In genomic region chr19:29623726-29624488, GRCh38 we compare ENCODE assay signal across 13 cellular contexts. TPM values are rescaled to one million over a fixed set of nuclear protein-coding genes. Genes with fewer than 3 reads are reported as not detected.
DNase-seq lines count a peak whose midpoint lies in the region; ATAC-seq and TF ChIP-seq lines count a peak whose summit lies in the region.
"Had no signal": no experiment of that assay in that cellular context is flagged by ENCODE, and none has a peak within 500 bp of the region (broad histone marks: within the 10 kb centered on the region; RNA-seq: fewer than 3 reads in every experiment).

No MANE protein-coding gene starts in this region.

- H3K18ac ChIP-seq in IMR-90 (ENCODE audit: low read depth, low read length): no peak overlapping the region
- H3K18ac ChIP-seq in trophoblast cell (ENCODE audit: low read length): no peak overlapping the region

- intact Hi-C loops in IMR-90 (cut with micrococcal nuclease): no loop called here
- intact Hi-C loops in activated T-helper 2 cell treated with anti-CD3 and anti-CD28 coated beads, Interferon-gamma antibody, Interleukin-2, Interleukin-4, amounts not matched to agents 10 μg/mL and 5 μg/mL and 100 μg/mL, durations not matched to agents 14 hours and 24 hours and 36 hours (cut with micrococcal nuclease): loop anchor here (2.0 kb wide), 2 partner anchors 19 to 63 kb away; no protein-coding TSS in a partner anchor
- intact Hi-C loops in Calu3 (cut with micrococcal nuclease; ENCODE audit: unreplicated experiment): no loop called here

- H4K5ac ChIP-seq in IMR-90 (ENCODE audit: low read depth, low read length): no peak overlapping the region

- H3K14ac ChIP-seq in IMR-90 (replicated peaks; ENCODE audit: low read depth, low read length) (no peak overlapping the region), trophoblast cell (ENCODE audit: low read length) (peak overlapping the region; percentile 22)

- H2AFZ ChIP-seq in IMR-90 (replicated peaks; ENCODE audit: low read length, poor library complexity) (peak overlapping the region; percentile 75), trophoblast cell (ENCODE audit: insufficient read depth, low read length, poor library complexity) (no peak overlapping the region)

- no peaks in the 10 kb centered on the region for H3K27me3 ChIP-seq in BLaER1
- no peaks in the 10 kb centered on the region; the same call in 1 of the 2 replicates for H3K27me3 ChIP-seq in IMR-90 (ENCODE audit: control insufficient read depth, insufficient read depth, low read length)
- H3K27me3 ChIP-seq in trophoblast cell (ENCODE audit: insufficient read depth, low read length): no peaks in the 10 kb centered on the region
- H3K27me3 ChIP-seq: brain microvascular endothelial cell, tibial nerve had no signal

- no peaks in the 10 kb centered on the region for H3K36me3 ChIP-seq in BLaER1
- H3K36me3 ChIP-seq in IMR-90 (ENCODE audit: control insufficient read depth, insufficient read depth, low read length): no peaks in the 10 kb centered on the region
- H3K36me3 ChIP-seq in trophoblast cell (ENCODE audit: control insufficient read depth in 1 of 2, insufficient read depth in 2 of 2, low read length in 2 of 2): no peaks in the 10 kb centered on the region
- H3K36me3 ChIP-seq: brain microvascular endothelial cell, tibial nerve had no signal

- H2BK120ac ChIP-seq in IMR-90 (ENCODE audit: low read depth, low read length) (no peak overlapping the region), trophoblast cell (ENCODE audit: insufficient read depth, low read length, poor library complexity) (no peak overlapping the region)

- no peak for TF ChIP-seq CTCF in IMR-90 (conservative IDR thresholded peaks at IDR 0.05; ENCODE audit: low read depth, low read length)
- no peak for TF ChIP-seq CTCF in Calu3 (IDR thresholded peaks at IDR 0.05; ENCODE audit: unreplicated experiment)

- H4K8ac ChIP-seq in IMR-90 (ENCODE audit: low read depth in 2 of 2, low read length in 2 of 2) (no peak overlapping the region), trophoblast cell (ENCODE audit: low read depth, low read length) (no peak overlapping the region)

- H3K4me3 Mint-ChIP-seq in activated T-helper 2 cell treated with anti-CD3 and anti-CD28 coated beads, Interferon-gamma antibody, Interleukin-2, Interleukin-4, amounts not matched to agents 10 μg/mL and 5 μg/mL and 100 μg/mL, durations not matched to agents 14 hours and 24 hours and 36 hours (ENCODE audit: low read depth): peak overlapping the region; percentile 70
- H3K4me3 Mint-ChIP-seq in Calu3 (ENCODE audit: low read depth, unreplicated experiment): no peak overlapping the region

- no peaks in the 10 kb centered on the region for H3K36me3 Mint-ChIP-seq in activated T-helper 2 cell treated with anti-CD3 and anti-CD28 coated beads, Interferon-gamma antibody, Interleukin-2, Interleukin-4, amounts not matched to agents 10 μg/mL and 5 μg/mL and 100 μg/mL, durations not matched to agents 14 hours and 24 hours and 36 hours (ENCODE audit: low read depth)
- H3K36me3 Mint-ChIP-seq in Calu3 (ENCODE audit: insufficient read depth, unreplicated experiment): no peaks in the 10 kb centered on the region
- H3K36me3 Mint-ChIP-seq: naive B cell had no signal

- H3K27ac ChIP-seq in BLaER1: peak overlapping the region; percentile 59
- H3K27ac ChIP-seq in IMR-90 (ENCODE audit: insufficient read depth, low read length): no peak overlapping the region
- no peak overlapping the region for H3K27ac ChIP-seq in trophoblast cell (ENCODE audit: low read depth, low read length)
- H3K27ac ChIP-seq: brain microvascular endothelial cell, tibial nerve had no signal

- no peak for ATAC-seq in IMR-90 (ENCODE audit: low read depth)
- no peak for ATAC-seq in GM21619 (IDR thresholded peaks at IDR 0.05; ENCODE audit: unreplicated experiment)

- no peak for TF ChIP-seq POLR2A in IMR-90 (IDR thresholded peaks at IDR 0.05; ENCODE audit: low read depth, low read length)

- peak overlapping the region; percentile 69 for H3K27ac Mint-ChIP-seq in activated T-helper 2 cell treated with anti-CD3 and anti-CD28 coated beads, Interferon-gamma antibody, Interleukin-2, Interleukin-4, amounts not matched to agents 10 μg/mL and 5 μg/mL and 100 μg/mL, durations not matched to agents 14 hours and 24 hours and 36 hours
- H3K27ac Mint-ChIP-seq in Calu3 (ENCODE audit: unreplicated experiment): no peak overlapping the region

- DNase-seq in IMR-90 (no peak), trophoblast cell (no peak), NCI-H2171 treated with DMSO at 0.1 percent for 48 hours (lab: John Stamatoyannopoulos, UW) (no peak), Calu3 (no peak), HuH-7.5 (ENCODE audit: low spot score) (no peak)
- DNase-seq in activated T-helper 2 cell treated with anti-CD3 and anti-CD28 coated beads, Interferon-gamma antibody, Interleukin-2, Interleukin-4, amounts not matched to agents 10 μg/mL and 5 μg/mL and 100 μg/mL, durations not matched to agents 14 hours and 24 hours and 36 hours (ENCODE audit: low spot score): peak; percentile 44
- DNase-seq: brain microvascular endothelial cell, naive B cell, NCI-H1417 had no signal

- CTCF ChIA-PET in IMR-90 (lab: Yijun Ruan, JAX): no interaction called here
- CTCF ChIA-PET in Calu3 (lab: Charles Lee): interaction anchor here (0.9 kb wide), 1 partner anchor 92 kb away, joined by 4 read pairs; no protein-coding TSS in a partner anchor

- H3K56ac ChIP-seq in IMR-90 (ENCODE audit: extremely low read depth, insufficient read depth, low read length): no peak overlapping the region

- BruUV-seq in IMR-90 (replicated peaks; lab: Mats Ljungman, UMichigan) (no TSS peak), Calu3 (replicated peaks; lab: Mats Ljungman, UMichigan) (no TSS peak)

- H4K91ac ChIP-seq in IMR-90 (ENCODE audit: insufficient read depth, low read depth, low read length) (no peak overlapping the region), trophoblast cell (ENCODE audit: low read depth, low read length) (no peak overlapping the region)

- H2AK9ac ChIP-seq in IMR-90 (replicated peaks; ENCODE audit: low read depth, low read length, poor library complexity): no peak overlapping the region

- in situ Hi-C loops in IMR-90 (cut with MboI; ENCODE audit: low sequenced_read_pairs): no loop called here

- H2AK5ac ChIP-seq in IMR-90 (ENCODE audit: low read depth, low read length) (no peak overlapping the region), trophoblast cell (ENCODE audit: low read length) (no peak overlapping the region)

- H2BK15ac ChIP-seq in IMR-90 (ENCODE audit: low read depth, low read length): no peak overlapping the region

- H3K79me2 ChIP-seq in trophoblast cell (ENCODE audit: control insufficient read depth, insufficient read depth, low read length, poor library complexity): no peaks in the 10 kb centered on the region

- H3K9ac ChIP-seq in BLaER1 (no peak overlapping the region), IMR-90 (ENCODE audit: low read depth, low read length) (no peak overlapping the region), trophoblast cell (ENCODE audit: low read length) (no peak overlapping the region)

- no peaks in the 10 kb centered on the region for H3K9me1 ChIP-seq in IMR-90 (ENCODE audit: insufficient read depth, low read length)

- H2BK5ac ChIP-seq in IMR-90 (ENCODE audit: low read depth, low read length, poor library complexity, severe bottlenecking) (no peak overlapping the region), trophoblast cell (ENCODE audit: low read depth, low read length, poor library complexity) (no peak overlapping the region)

- H4K12ac ChIP-seq in trophoblast cell (ENCODE audit: low read depth, low read length): no peak overlapping the region

- H3K4me1 ChIP-seq in BLaER1: peaks cover 64% of the 10 kb centered on the region
- no peaks in the 10 kb centered on the region for H3K4me1 ChIP-seq in IMR-90 (ENCODE audit: control insufficient read depth, insufficient read depth, low read length)
- peaks cover 0 to 3% of the 10 kb centered on the region in 2 experiments for H3K4me1 ChIP-seq in trophoblast cell (ENCODE audit: control insufficient read depth in 1 of 2, insufficient read depth in 2 of 2, low read length in 2 of 2)
- H3K4me1 ChIP-seq: tibial nerve had no signal

- H3K9me3 ChIP-seq in BLaER1 (no peaks in the 10 kb centered on the region), IMR-90 (ENCODE audit: control insufficient read depth, insufficient read depth, low read length) (no peaks in the 10 kb centered on the region), trophoblast cell (ENCODE audit: insufficient read depth, low read depth, low read length) (no peaks in the 10 kb centered on the region)
- H3K9me3 ChIP-seq: tibial nerve had no signal

- H3K4me2 ChIP-seq in BLaER1: peak overlapping the region; percentile 90
- no peak overlapping the region for H3K4me2 ChIP-seq in IMR-90 (ENCODE audit: low read depth, low read length)
- no peak overlapping the region for H3K4me2 ChIP-seq in trophoblast cell (ENCODE audit: low read length)
- H3K4me2 ChIP-seq: smooth muscle cell had no signal

- H3K4me3 ChIP-seq in BLaER1: peak overlapping the region; percentile 2; the same call in 1 of the 2 replicates
- no peak overlapping the region for H3K4me3 ChIP-seq in IMR-90 (ENCODE audit: insufficient read depth, low read depth, low read length)
- no peak overlapping the region for H3K4me3 ChIP-seq in trophoblast cell (ENCODE audit: low read depth, low read length)
- H3K4me3 ChIP-seq: smooth muscle cell, tibial nerve had no signal

- no peaks in the 10 kb centered on the region for H4K20me1 ChIP-seq in BLaER1
- no peaks in the 10 kb centered on the region for H4K20me1 ChIP-seq in IMR-90 (ENCODE audit: insufficient read depth, low read length)

- POLR2A ChIA-PET in IMR-90 (lab: Charles Lee; ENCODE audit: unreplicated experiment): no interaction called here

- H2BK20ac ChIP-seq in IMR-90 (ENCODE audit: low read depth, low read length): no peak overlapping the region

- H3K27me3 Mint-ChIP-seq in activated T-helper 2 cell treated with anti-CD3 and anti-CD28 coated beads, Interferon-gamma antibody, Interleukin-2, Interleukin-4, amounts not matched to agents 10 μg/mL and 5 μg/mL and 100 μg/mL, durations not matched to agents 14 hours and 24 hours and 36 hours (ENCODE audit: low read depth): no peaks in the 10 kb centered on the region
- H3K27me3 Mint-ChIP-seq in Calu3 (ENCODE audit: unreplicated experiment): peaks cover 39% of the 10 kb centered on the region

- no peaks in the 10 kb centered on the region for H3K79me1 ChIP-seq in IMR-90 (ENCODE audit: low read depth in 1 of 2, low read length in 2 of 2)
- no peaks in the 10 kb centered on the region for H3K79me1 ChIP-seq in trophoblast cell (ENCODE audit: low read length)

- no peak overlapping the region for H2BK12ac ChIP-seq in trophoblast cell (ENCODE audit: low read length)

- no peak for TF ChIP-seq RAD21 in IMR-90 (IDR thresholded peaks at IDR 0.05; ENCODE audit: low read length)

- peaks cover 46% of the 10 kb centered on the region for H3K4me1 Mint-ChIP-seq in activated T-helper 2 cell treated with anti-CD3 and anti-CD28 coated beads, Interferon-gamma antibody, Interleukin-2, Interleukin-4, amounts not matched to agents 10 μg/mL and 5 μg/mL and 100 μg/mL, durations not matched to agents 14 hours and 24 hours and 36 hours (ENCODE audit: low read depth)
- no peaks in the 10 kb centered on the region for H3K4me1 Mint-ChIP-seq in Calu3 (ENCODE audit: low read depth, unreplicated experiment)

- dilution Hi-C loops in IMR-90 (cut with HindIII; ENCODE audit: low sequenced_read_pairs, unreplicated experiment): no loop called here

- H3K9me3 Mint-ChIP-seq in activated T-helper 2 cell treated with anti-CD3 and anti-CD28 coated beads, Interferon-gamma antibody, Interleukin-2, Interleukin-4, amounts not matched to agents 10 μg/mL and 5 μg/mL and 100 μg/mL, durations not matched to agents 14 hours and 24 hours and 36 hours: no peaks in the 10 kb centered on the region
- no peaks in the 10 kb centered on the region for H3K9me3 Mint-ChIP-seq in Calu3 (ENCODE audit: low read depth, unreplicated experiment)
- H3K9me3 Mint-ChIP-seq: naive B cell had no signal

- H3K4ac ChIP-seq in IMR-90 (ENCODE audit: low read depth, low read length) (no peak overlapping the region), trophoblast cell (ENCODE audit: low read depth, low read length) (no peak overlapping the region)

- 64% methylated on average over 6 of the region's 18 CpGs; no CpG with 5 or more reads in 1 of the 2 experiments for WGBS in IMR-90 (ENCODE audit: extremely low coverage in 2 of 2, insufficient read length in 1 of 2), 2 experiments
- no CpG with 5 or more reads among the region's 18 CpGs for WGBS in trophoblast cell (ENCODE audit: extremely low coverage, insufficient coverage, insufficient read length)

- H3K23ac ChIP-seq in IMR-90 (ENCODE audit: low read depth, low read length) (no peak overlapping the region), trophoblast cell (ENCODE audit: low read length) (no peak overlapping the region)

RNA-seq across cellular contexts. Expression of gene POP4, which starts 17.8 kb away (rescaled TPM):
- total RNA-seq in IMR-90 (2012; rRNA removed) (65.1 and 85.5 TPM in 2 replicates), Calu3 (2022) (72.9 and 77.9 TPM in 2 replicates)
- 81.2 and 87.2 TPM in 2 replicates for polyA plus RNA-seq in IMR-90 (2012; rRNA removed)
- 17.6 and 33.7 TPM in 2 replicates for polyA plus RNA-seq in IMR-90 (2012; cell fraction: cytosol; rRNA removed)
- 20.6 and 93.1 TPM in 2 replicates for polyA plus RNA-seq in IMR-90 (2012; cell fraction: nucleus; rRNA removed; ENCODE audit: low replicate concordance)
- 104 and 105 TPM in 2 replicates for total RNA-seq in activated T-helper 2 cell treated with anti-CD3 and anti-CD28 coated beads, Interferon-gamma antibody, Interleukin-2, Interleukin-4, amounts not matched to agents 10 μg/mL and 5 μg/mL and 100 μg/mL, durations not matched to agents 14 hours and 24 hours and 36 hours
- 76.3 and 81.4 TPM in 2 replicates for polyA plus RNA-seq in trophoblast cell (2013)

RNA-seq across cellular contexts. Expression of gene PLEKHF1, which starts 41.4 kb away (rescaled TPM):
- total RNA-seq in IMR-90 (2012; rRNA removed) (4.7 and 5.0 TPM in 2 replicates), Calu3 (2022) (2.4 and 2.9 TPM in 2 replicates)
- polyA plus RNA-seq in IMR-90 (2012; rRNA removed): 6.6 and 7.2 TPM in 2 replicates
- polyA plus RNA-seq in IMR-90 (2012; cell fraction: cytosol; rRNA removed): 7.0 and 12.9 TPM in 2 replicates
- 10.8 and 25.4 TPM in 2 replicates for polyA plus RNA-seq in IMR-90 (2012; cell fraction: nucleus; rRNA removed; ENCODE audit: low replicate concordance)
- total RNA-seq in activated T-helper 2 cell treated with anti-CD3 and anti-CD28 coated beads, Interferon-gamma antibody, Interleukin-2, Interleukin-4, amounts not matched to agents 10 μg/mL and 5 μg/mL and 100 μg/mL, durations not matched to agents 14 hours and 24 hours and 36 hours: 28.0 and 30.3 TPM in 2 replicates
- 37.2 and 41.2 TPM in 2 replicates for polyA plus RNA-seq in trophoblast cell (2013)
